ENCODE assay signal across 9 cellular contexts in the genomic region with DNA sequence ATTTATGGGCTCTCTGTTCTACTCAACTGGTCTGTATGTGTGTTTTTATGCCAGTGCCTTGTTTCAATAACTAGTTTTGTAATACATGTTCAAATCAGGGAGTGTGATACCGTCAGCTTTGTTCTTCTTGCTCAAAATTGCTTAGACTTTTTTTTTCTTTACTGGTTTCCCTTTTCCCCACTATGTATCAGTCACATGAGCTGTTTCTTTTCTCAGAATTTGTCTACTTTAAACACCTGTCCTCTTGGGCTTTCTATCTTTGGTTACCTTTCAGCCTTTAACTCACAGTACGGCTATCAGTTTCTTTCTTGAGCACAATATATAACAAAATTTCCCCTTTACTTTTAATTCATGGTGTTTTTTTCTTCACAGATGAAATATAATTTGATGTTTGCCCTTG. TPM values are rescaled to one million over a fixed set of nuclear protein-coding genes. Genes with fewer than 3 reads are reported as not detected.
"Had no signal": no experiment of that assay in that cellular context is flagged by ENCODE, and none has a peak within 500 bp of the region (broad histone marks: within the 10 kb centered on the region; RNA-seq: fewer than 3 reads in every experiment).

No MANE protein-coding gene starts in this region.

- H2AFZ ChIP-seq: GM23338 had no signal

- H3K27ac ChIP-seq: HL-60 had no signal

- H3K4me3 ChIP-seq: GM23338 had no signal

- H3K4me3 Mint-ChIP-seq: GM23338, H9, IgD-negative memory B cell had no signal

- H3K9me3 Mint-ChIP-seq: GM23338, H9 had no signal

- ATAC-seq: GM23338, HepG2 had no signal

- H3K4me2 ChIP-seq: GM23338 had no signal

- H3K27me3 Mint-ChIP-seq: IgD-negative memory B cell had no signal

- DNase-seq: H9, HCEC 1CT, KBM-7 had no signal

- H3K27ac Mint-ChIP-seq: GM23338, H9, IgD-negative memory B cell had no signal

RNA-seq across cellular contexts. Expression of a gene that starts 5.4 kb away (rescaled TPM):
- total RNA-seq: H1, HepG2, HT1080 had no signal
